30 cellular contexts compared by ENCODE assay signal in the genomic region with DNA sequence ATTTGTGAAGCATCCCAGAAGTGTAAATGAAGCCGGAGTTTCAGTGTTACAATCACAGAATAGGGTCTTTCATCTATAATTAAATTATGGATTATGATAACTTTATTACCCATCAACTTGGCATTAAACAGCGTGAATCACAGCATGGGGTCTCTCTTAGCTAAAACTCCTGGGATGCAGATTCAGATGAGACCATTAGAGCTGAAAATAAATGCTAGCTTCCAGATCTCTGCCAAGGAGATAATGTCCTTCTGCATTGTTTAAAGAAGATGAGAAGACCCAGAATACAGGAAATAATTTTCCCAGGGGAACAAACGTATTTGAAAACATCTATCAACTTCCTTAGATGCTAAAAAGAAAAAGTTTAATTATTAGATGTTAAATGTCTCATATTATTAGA.
"Had no signal": no experiment of that assay in that cellular context is flagged by ENCODE, and none has a peak within 500 bp of the region (broad histone marks: within the 10 kb centered on the region; RNA-seq: fewer than 3 reads in every experiment).

No MANE protein-coding gene starts in this region.

- DNase-seq: activated CD4-positive, alpha-beta memory T cell treated with anti-CD3 and anti-CD28 coated beads for 36 hours; activated CD4-positive, alpha-beta T cell treated with anti-CD3 and anti-CD28 coated beads for 36 hours; activated CD4-positive, alpha-beta T cell treated with anti-CD3 and anti-CD28 coated beads, Interleukin-2, amount 10 ng/mL, durations not matched to agents 24 days and 14 days; activated CD4-positive, CD25-positive, alpha-beta regulatory T cell; activated CD4-positive, CD25-positive, alpha-beta regulatory T cell treated with anti-CD3 and anti-CD28 coated beads, Interleukin-2, amount 50 U/mL, for 72 hours; activated CD8-positive, alpha-beta memory T cell treated with anti-CD3 and anti-CD28 coated beads, Interleukin-2, amount 10 ng/mL, durations not matched to agents 7 days and 5 days; activated CD8-positive, alpha-beta memory T cell treated with anti-CD3 and anti-CD28 coated beads, Interleukin-2, amount 50 U/mL, for 4 hours; activated CD8-positive, alpha-beta T cell treated with anti-CD3 and anti-CD28 coated beads, Interleukin-2, amount 10 ng/mL, durations not matched to agents 7 days and 5 days; activated effector memory CD4-positive, alpha-beta T cell treated with anti-CD3 and anti-CD28 coated beads, Interleukin-2, amount 50 U/mL, for 16 hours; activated naive CD4-positive, alpha-beta T cell treated with anti-CD3 and anti-CD28 coated beads for 36 hours; activated naive CD8-positive, alpha-beta T cell treated with anti-CD3 and anti-CD28 coated beads for 36 hours; activated naive CD8-positive, alpha-beta T cell treated with anti-CD3 and anti-CD28 coated beads, Interleukin-2, amount 50 U/mL, for 24 hours; activated T-cell treated with anti-CD3 and anti-CD28 coated beads, Interleukin-2, amount 50 U/mL, for 1 hour; activated T-cell treated with anti-CD3 and anti-CD28 coated beads, Interleukin-2, amount 50 U/mL, for 48 hours; adrenal gland; amygdala; aorta; body of pancreas; caudate nucleus; cortex of kidney; dermis blood vessel endothelial cell; effector CD4-positive, alpha-beta T cell; effector memory CD8-positive, alpha-beta T cell; erythroblast; foreskin keratinocyte; gastrocnemius medialis; glutamatergic neuron; heart left ventricle; T-helper 2 cell had no signal

- H3K36me3 ChIP-seq: adrenal gland, esophagus muscularis mucosa, gastrocnemius medialis, heart left ventricle had no signal

- H3K9me3 ChIP-seq: adrenal gland, body of pancreas, esophagus muscularis mucosa, gastrocnemius medialis had no signal

- H3K4me1 ChIP-seq: adrenal gland, body of pancreas, esophagus muscularis mucosa, foreskin keratinocyte, gastrocnemius medialis, heart left ventricle had no signal

- H3K27me3 ChIP-seq: adrenal gland, body of pancreas, esophagus muscularis mucosa, foreskin keratinocyte, gastrocnemius medialis, heart left ventricle had no signal

- H3K27ac ChIP-seq: adrenal gland, body of pancreas, esophagus muscularis mucosa, foreskin keratinocyte, gastrocnemius medialis, heart left ventricle had no signal

- H3K4me3 ChIP-seq: adrenal gland, body of pancreas, esophagus muscularis mucosa, gastrocnemius medialis, heart left ventricle had no signal

- ATAC-seq: activated CD4-positive, alpha-beta T cell treated with anti-CD3 and anti-CD28 coated beads for 36 hours; activated CD8-positive, alpha-beta memory T cell treated with anti-CD3 and anti-CD28 coated beads, Interleukin-2, amount 10 ng/mL, durations not matched to agents 7 days and 5 days; activated CD8-positive, alpha-beta T cell treated with anti-CD3 and anti-CD28 coated beads, Interleukin-2, amount 10 ng/mL, durations not matched to agents 7 days and 5 days; activated naive CD8-positive, alpha-beta T cell treated with anti-CD3 and anti-CD28 coated beads, Interleukin-2, amount 50 U/mL, for 24 hours; body of pancreas; effector memory CD8-positive, alpha-beta T cell; foreskin keratinocyte; gastrocnemius medialis; heart left ventricle had no signal
